ENCODE assay signal across 22 cellular contexts in the genomic region with DNA sequence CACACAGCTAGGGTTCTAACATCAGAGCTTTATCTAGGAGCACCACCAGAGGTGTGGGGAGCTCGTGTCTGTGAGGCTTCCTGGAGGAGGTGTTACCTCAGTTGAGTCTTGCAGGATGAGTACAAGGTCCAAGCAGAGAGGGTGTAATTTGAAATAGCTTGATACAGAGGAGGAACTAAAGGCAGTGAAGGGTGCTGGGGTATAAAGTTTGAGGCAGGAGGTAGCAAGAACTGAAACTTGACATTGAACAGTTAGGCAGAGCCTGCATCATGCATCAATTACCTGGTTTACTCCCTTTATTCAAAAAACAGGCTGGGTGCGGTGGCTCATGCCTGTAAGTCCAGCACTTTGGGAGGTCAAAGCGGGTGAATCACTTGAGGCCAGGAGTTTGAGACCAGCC.
"Had no signal": no experiment of that assay in that cellular context is flagged by ENCODE, and none has a peak within 500 bp of the region (broad histone marks: within the 10 kb centered on the region; RNA-seq: fewer than 3 reads in every experiment).

No MANE protein-coding gene starts in this region.

- H3K9me3 Mint-ChIP-seq: activated CD4-positive, alpha-beta T cell treated with anti-CD3 and anti-CD28 coated beads, Interleukin-2, amount 10 ng/mL, durations not matched to agents 24 days and 14 days; activated naive CD4-positive, alpha-beta T cell treated with anti-CD3 and anti-CD28 coated beads for 36 hours; activated T-cell treated with anti-CD3 and anti-CD28 coated beads, Interleukin-2, amount 50 U/mL, for 24 hours; central memory CD8-positive, alpha-beta T cell had no signal

- H3K4me3 ChIP-seq: MG63 had no signal

- H3K27ac Mint-ChIP-seq: activated CD4-positive, alpha-beta T cell treated with anti-CD3 and anti-CD28 coated beads, Interleukin-2, amount 10 ng/mL, durations not matched to agents 24 days and 14 days; activated CD8-positive, alpha-beta memory T cell treated with anti-CD3 and anti-CD28 coated beads, Interleukin-2, amount 10 ng/mL, durations not matched to agents 7 days and 5 days; activated naive CD4-positive, alpha-beta T cell treated with anti-CD3 and anti-CD28 coated beads for 36 hours; activated naive CD8-positive, alpha-beta T cell; activated T-cell treated with anti-CD3 and anti-CD28 coated beads, Interleukin-2, amount 50 U/mL, for 24 hours had no signal

- H3K9ac ChIP-seq: SK-N-SH had no signal

- DNase-seq: activated CD4-positive, alpha-beta T cell treated with anti-CD3 and anti-CD28 coated beads for 1 hour; activated CD4-positive, alpha-beta T cell treated with anti-CD3 and anti-CD28 coated beads, Interleukin-2, amount 10 ng/mL, durations not matched to agents 24 days and 14 days; activated CD4-positive, alpha-beta T cell treated with anti-CD3 and anti-CD28 coated beads, Interleukin-2, amount 50 U/mL, for 48 hours; activated CD8-positive, alpha-beta memory T cell treated with anti-CD3 and anti-CD28 coated beads, Interleukin-2, amount 10 ng/mL, durations not matched to agents 7 days and 5 days; activated gamma-delta T cell; activated naive CD4-positive, alpha-beta T cell treated with anti-CD3 and anti-CD28 coated beads for 36 hours; activated T-cell treated with anti-CD3 and anti-CD28 coated beads, Interleukin-2, amount 50 U/mL, for 24 hours; amygdala; MG63; MV-4-11; NCI-H1092 treated with DMSO at 0.1 percent for 48 hours; NCI-H1417 treated with DMSO at 0.1 percent for 48 hours; NCI-H1694 treated with DMSO at 0.1 percent for 48 hours; NCI-H2081 treated with DMSO at 0.1 percent for 48 hours; NCI-H446; NCI-H524; SK-N-SH; T-helper 1 cell had no signal

- ATAC-seq: activated CD8-positive, alpha-beta memory T cell treated with anti-CD3 and anti-CD28 coated beads, Interleukin-2, amount 10 ng/mL, durations not matched to agents 7 days and 5 days; Right ventricle myocardium inferior had no signal

- H3K4me1 Mint-ChIP-seq: activated CD4-positive, alpha-beta T cell treated with anti-CD3 and anti-CD28 coated beads, Interleukin-2, amount 10 ng/mL, durations not matched to agents 24 days and 14 days; central memory CD8-positive, alpha-beta T cell had no signal

- H3K36me3 ChIP-seq: MG63 had no signal

- H3K4me3 Mint-ChIP-seq: activated CD4-positive, alpha-beta T cell treated with anti-CD3 and anti-CD28 coated beads, Interleukin-2, amount 10 ng/mL, durations not matched to agents 24 days and 14 days; activated CD8-positive, alpha-beta memory T cell treated with anti-CD3 and anti-CD28 coated beads, Interleukin-2, amount 10 ng/mL, durations not matched to agents 7 days and 5 days; activated naive CD4-positive, alpha-beta T cell treated with anti-CD3 and anti-CD28 coated beads for 36 hours; activated naive CD8-positive, alpha-beta T cell; activated T-cell treated with anti-CD3 and anti-CD28 coated beads, Interleukin-2, amount 50 U/mL, for 24 hours; brain; central memory CD8-positive, alpha-beta T cell had no signal

- H3K27me3 Mint-ChIP-seq: activated CD8-positive, alpha-beta memory T cell treated with anti-CD3 and anti-CD28 coated beads, Interleukin-2, amount 10 ng/mL, durations not matched to agents 7 days and 5 days; activated T-cell treated with anti-CD3 and anti-CD28 coated beads, Interleukin-2, amount 50 U/mL, for 24 hours; brain; central memory CD8-positive, alpha-beta T cell had no signal

- H3K27me3 ChIP-seq: MG63 had no signal

- H3K4me2 ChIP-seq: SK-N-SH had no signal

- H3K9me3 ChIP-seq: MG63, SK-N-SH had no signal
